8 cellular contexts compared by ENCODE assay signal in genomic region chr1:27725374-27726172, GRCh38. TPM values are rescaled to one million over a fixed set of nuclear protein-coding genes. Genes with fewer than 3 reads are reported as not detected.
A peak's percentile ranks its signal among the peaks of the same experiment; 100 is the strongest.
DNase-seq lines count a peak whose midpoint lies in the region; ATAC-seq and TF ChIP-seq lines count a peak whose summit lies in the region.

FAM76A (plus strand) TSS chr1:27725961; CDS start chr1:27726081, 120 bp downstream.

- H3K4me3 Mint-ChIP-seq in activated T-cell treated with anti-CD3 and anti-CD28 coated beads, Interleukin-2, amount 50 U/mL, for 72 hours: peak within 1 kb of the TSS; percentile 90 to 97

- intact Hi-C loops in esophagus muscularis mucosa (cut with DNase I): loop anchor here (5.0 to 10.0 kb wide), 3 partner anchors 47 to 109 kb away; partner anchors contain the start of genes IFI6, PPP1R8 and STX12

- peak within 1 kb of the TSS; percentile 71 for H3K4me2 ChIP-seq in DOHH2 (ENCODE audit: low read length)

- H3K4me1 Mint-ChIP-seq in activated T-cell treated with anti-CD3 and anti-CD28 coated beads, Interleukin-2, amount 50 U/mL, for 72 hours (ENCODE audit: low read depth): peaks cover 29% of the 10 kb centered on the region

- no peaks in the 10 kb centered on the region for H3F3A ChIP-seq in DOHH2 (ENCODE audit: control insufficient read depth, insufficient read depth)

- H4K20me1 ChIP-seq in DOHH2 (ENCODE audit: control insufficient read depth, insufficient read depth, low read depth, low read length): no peaks in the 10 kb centered on the region

- H3K27me3 Mint-ChIP-seq in activated T-cell treated with anti-CD3 and anti-CD28 coated beads, Interleukin-2, amount 50 U/mL, for 72 hours (ENCODE audit: low read depth): peaks cover under 1% of the 10 kb centered on the region

- H3K9me3 ChIP-seq in DOHH2 (ENCODE audit: control insufficient read depth, insufficient read depth, low read length): no peaks in the 10 kb centered on the region
- H3K9me3 ChIP-seq in KOPT-K1 (ENCODE audit: insufficient read depth, low read length, poor library complexity, severe bottlenecking): no peaks in the 10 kb centered on the region
- H3K9me3 ChIP-seq in Peyer's patch: no peaks in the 10 kb centered on the region
- H3K9me3 ChIP-seq in esophagus muscularis mucosa: no peaks in the 10 kb centered on the region
- H3K9me3 ChIP-seq in muscle layer of duodenum (ENCODE audit: control insufficient read depth in 1 of 2, low read length in 2 of 2): no peaks in the 10 kb centered on the region

- H3K9me3 Mint-ChIP-seq in activated T-cell treated with anti-CD3 and anti-CD28 coated beads, Interleukin-2, amount 50 U/mL, for 72 hours: no peaks in the 10 kb centered on the region

- peaks cover 17% of the 10 kb centered on the region for H3K4me1 ChIP-seq in DOHH2 (ENCODE audit: control insufficient read depth, low read length)
- H3K4me1 ChIP-seq in Peyer's patch: peaks cover 0 to 14% (median 2%) of the 10 kb centered on the region in 4 donors
- H3K4me1 ChIP-seq in esophagus muscularis mucosa: peaks cover 13 to 42% (median 27%) of the 10 kb centered on the region in 4 donors
- H3K4me1 ChIP-seq in muscle layer of duodenum (ENCODE audit: control insufficient read depth in 1 of 2, insufficient read depth in 2 of 2, low read length in 2 of 2): peaks cover 3 to 9% of the 10 kb centered on the region in 2 donors

- TF ChIP-seq POLR2A in Peyer's patch (IDR thresholded peaks at IDR 0.05): peak; percentile 73 to 87
- TF ChIP-seq POLR2A in esophagus muscularis mucosa (IDR thresholded peaks at IDR 0.05; ENCODE audit: low read depth): no peak

- peak within 1 kb of the TSS; percentile 20; the same call in 1 of the 2 replicates for H3K27ac ChIP-seq in DOHH2 (ENCODE audit: low read depth, low read length)
- H3K27ac ChIP-seq in KOPT-K1 (ENCODE audit: low read depth, low read length, poor library complexity, severe bottlenecking): peak within 1 kb of the TSS; percentile 67
- H3K27ac ChIP-seq in Peyer's patch: peak within 1 kb of the TSS; percentile 92 to 97 (median 96)
- peak within 1 kb of the TSS; percentile 95 to 99 (median 97) for H3K27ac ChIP-seq in esophagus muscularis mucosa (replicated peaks in 1 of 4)
- peak within 1 kb of the TSS; percentile 82 for H3K27ac ChIP-seq in muscle layer of duodenum (ENCODE audit: low read length)

- peaks cover 0 to 4% of the 10 kb centered on the region in 2 donors for H3K36me3 Mint-ChIP-seq in activated T-cell treated with anti-CD3 and anti-CD28 coated beads, Interleukin-2, amount 50 U/mL, for 72 hours (ENCODE audit: insufficient read depth in 2 of 2)

- DNase-seq in Peyer's patch: peak; percentile 99 to 100 (median 100)
- peak; percentile 99 for DNase-seq in activated T-cell treated with anti-CD3 and anti-CD28 coated beads, Interleukin-2, amount 50 U/mL, for 72 hours
- DNase-seq in esophagus muscularis mucosa (ENCODE audit: extremely low spot score): peak; percentile 100
- DNase-seq in stimulated activated CD8-positive, alpha-beta memory T cell treated with anti-CD3 and anti-CD28 coated beads, Interleukin-7, amount 100 ng/mL, for 4 hours (ENCODE audit: low read depth in 2 of 2): peak; percentile 98 to 99

- 4% methylated on average over 22 of the region's 72 CpGs for WGBS in esophagus muscularis mucosa

- H3K79me2 ChIP-seq in DOHH2 (ENCODE audit: control insufficient read depth, low read length): peaks cover 14% of the 10 kb centered on the region

- TF ChIP-seq EP300 in esophagus muscularis mucosa (IDR thresholded peaks at IDR 0.05): no peak

- H3K4me3 ChIP-seq in DOHH2 (ENCODE audit: low read length): peak within 1 kb of the TSS; percentile 81
- H3K4me3 ChIP-seq in Peyer's patch: peak within 1 kb of the TSS; percentile 90 to 98 (median 94)
- peak within 1 kb of the TSS; percentile 96 to 100 (median 98) for H3K4me3 ChIP-seq in esophagus muscularis mucosa
- H3K4me3 ChIP-seq in muscle layer of duodenum (ENCODE audit: low read depth in 1 of 2, low read length in 2 of 2): peak within 1 kb of the TSS; percentile 80 to 89

- H3K27ac Mint-ChIP-seq in activated T-cell treated with anti-CD3 and anti-CD28 coated beads, Interleukin-2, amount 50 U/mL, for 72 hours: peak within 1 kb of the TSS; percentile 96

- no peaks in the 10 kb centered on the region for H3K27me3 ChIP-seq in DOHH2 (ENCODE audit: control insufficient read depth, low read length)
- no peaks in the 10 kb centered on the region for H3K27me3 ChIP-seq in Peyer's patch
- H3K27me3 ChIP-seq in esophagus muscularis mucosa: no peaks in the 10 kb centered on the region
- H3K27me3 ChIP-seq in muscle layer of duodenum (ENCODE audit: low read depth, low read length): no peaks in the 10 kb centered on the region

- H3K36me3 ChIP-seq in DOHH2 (ENCODE audit: control insufficient read depth, low read length): peaks cover 23% of the 10 kb centered on the region
- peaks cover 24% of the 10 kb centered on the region for H3K36me3 ChIP-seq in KOPT-K1 (ENCODE audit: insufficient read depth, low read length)
- no peaks in the 10 kb centered on the region for H3K36me3 ChIP-seq in Peyer's patch
- peaks cover 4 to 29% (median 14%) of the 10 kb centered on the region in 4 donors for H3K36me3 ChIP-seq in esophagus muscularis mucosa
- no peaks in the 10 kb centered on the region for H3K36me3 ChIP-seq in muscle layer of duodenum (ENCODE audit: control insufficient read depth in 1 of 2, insufficient read depth in 2 of 2, low read length in 2 of 2)

- TF ChIP-seq CTCF in DOHH2 (IDR thresholded peaks at IDR 0.05; ENCODE audit: low read depth, low read length, poor library complexity, severe bottlenecking) (peak; percentile 67), Peyer's patch (IDR thresholded peaks at IDR 0.05) (peak; percentile 31 to 61 (median 52)), esophagus muscularis mucosa (IDR thresholded peaks at IDR 0.05) (peak; percentile 36 to 50 (median 46))

- no peaks in the 10 kb centered on the region for H3K9me2 ChIP-seq in DOHH2 (replicated peaks; ENCODE audit: control insufficient read depth, low read length)

- peak; percentile 96 for ATAC-seq in GM21786 (IDR thresholded peaks at IDR 0.05; ENCODE audit: unreplicated experiment)
- ATAC-seq in activated T-cell treated with anti-CD3 and anti-CD28 coated beads, Interleukin-2, amount 50 U/mL, for 72 hours (replicated peaks in 1 of 2): peak; percentile 95 to 96

RNA-seq across cellular contexts. Expression of gene FAM76A, which starts in this region (rescaled TPM):
- total RNA-seq in Peyer's patch: 10 to 100 TPM in 2 of 4 donors, 1 to 10 TPM in 2; 9.3 to 62.7 (median 12.8) TPM
- 10 to 100 TPM; 12.4 to 15.3 TPM for total RNA-seq in activated T-cell treated with anti-CD3 and anti-CD28 coated beads, Interleukin-2, amount 50 U/mL, for 72 hours
- total RNA-seq in esophagus muscularis mucosa: 10 to 100 TPM; 15.6 to 17.4 (median 16.6) TPM

Comparison
In these comparisons a context has a peak if more than half of its experiments do, and no peak if none do; other contexts are left out.
1. Peak in every context shown above with its lines: DNase-seq, ATAC-seq, H3K4me3 ChIP-seq and H3K27ac ChIP-seq.
2. H3K27ac ChIP-seq: peak in every context shown above with its lines; median percentile 97 in esophagus muscularis mucosa; 96 in Peyer's patch; 82 in muscle layer of duodenum; 67 in KOPT-K1; 20 in DOHH2.